In genomic region chr2:110872521-110872920, GRCh38 we compare ENCODE assay signal across 11 cellular contexts.
"Had no signal": no experiment of that assay in that cellular context is flagged by ENCODE, and none has a peak within 500 bp of the region (broad histone marks: within the 10 kb centered on the region; RNA-seq: fewer than 3 reads in every experiment).

No MANE protein-coding gene starts in this region.

- H3K4me1 ChIP-seq: breast epithelium, right atrium auricular region, transverse colon had no signal

- H3K36me3 ChIP-seq: breast epithelium, right atrium auricular region, transverse colon had no signal

- DNase-seq: activated CD4-positive, alpha-beta T cell treated with anti-CD3 and anti-CD28 coated beads, Interleukin-2, amount 10 ng/mL, durations not matched to agents 7 days and 5 days; activated effector memory CD4-positive, alpha-beta T cell treated with Interleukin-2 at 50 U/mL for 16 hours; activated T-cell treated with anti-CD3 and anti-CD28 coated beads, Interleukin-2, amount 50 U/mL, for 1 hour; anterior cingulate cortex; dorsolateral prefrontal cortex; hypothalamus; kidney glomerular epithelial cell; transverse colon had no signal

- H3K9me3 ChIP-seq: breast epithelium, right atrium auricular region, transverse colon had no signal

- H3K27ac ChIP-seq: breast epithelium, dorsolateral prefrontal cortex, right atrium auricular region, skin epidermis, transverse colon had no signal

- H3K4me3 ChIP-seq: breast epithelium, dorsolateral prefrontal cortex, right atrium auricular region, skin epidermis, transverse colon had no signal

- H3K27me3 ChIP-seq: breast epithelium, right atrium auricular region, transverse colon had no signal
